Comparison of ENCODE assay signal across 25 cellular contexts in the genomic region with DNA sequence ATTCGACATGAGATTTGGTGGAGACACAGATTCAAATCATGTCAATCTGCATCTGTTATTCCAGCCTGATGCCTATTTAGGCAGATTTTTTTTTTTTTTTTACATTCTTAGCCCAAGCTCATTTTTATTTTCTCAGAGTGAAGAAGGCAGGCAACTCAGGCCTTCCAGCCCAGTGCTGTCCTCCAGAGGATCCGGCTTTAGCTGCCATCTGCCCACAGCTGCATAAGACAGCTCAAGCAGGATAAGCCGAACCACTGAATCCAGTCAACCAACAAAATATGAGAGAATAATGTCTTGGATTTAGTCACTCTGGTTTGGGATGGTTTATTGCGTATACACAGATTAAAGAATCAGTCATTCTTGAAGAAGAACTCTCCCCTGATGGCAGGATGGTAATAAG.
"Had no signal": no experiment of that assay in that cellular context is flagged by ENCODE, and none has a peak within 500 bp of the region (broad histone marks: within the 10 kb centered on the region; RNA-seq: fewer than 3 reads in every experiment).

No MANE protein-coding gene starts in this region.

- H3K4me1 Mint-ChIP-seq: brain, WTC11 had no signal

- H3K27me3 ChIP-seq: sigmoid colon, testis, uterus had no signal

- DNase-seq: activated CD4-positive, alpha-beta memory T cell treated with anti-CD3 and anti-CD28 coated beads for 36 hours; activated CD4-positive, alpha-beta T cell treated with anti-CD3 and anti-CD28 coated beads for 4 hours; activated naive CD4-positive, alpha-beta T cell; activated T-cell treated with anti-CD3 and anti-CD28 coated beads, Interleukin-2, amount 50 U/mL, for 1 hour; effector CD4-positive, alpha-beta T cell; erythroblast; foreskin fibroblast; naive thymus-derived CD4-positive, alpha-beta T cell; retina; sigmoid colon; stimulated activated CD4-positive, alpha-beta T cell treated with anti-CD3 and anti-CD28 coated beads, Interleukin-15, amount 100 ng/mL, for 24 hours; stimulated activated CD4-positive, alpha-beta T cell treated with anti-CD3 and anti-CD28 coated beads, Interleukin-2, amount 100 ng/mL, for 48 hours; stimulated activated CD8-positive, alpha-beta memory T cell treated with anti-CD3 and anti-CD28 coated beads, Interleukin-4, amount 100 ng/mL, for 48 hours; stimulated activated naive CD4-positive, alpha-beta T cell; SW 1271; T-helper 9 cell; testis; trophoblast cell; uterus had no signal

- H3K27ac ChIP-seq: sigmoid colon, testis, uterus had no signal

- H3K9me3 Mint-ChIP-seq: activated CD4-positive, alpha-beta memory T cell treated with anti-CD3 and anti-CD28 coated beads for 36 hours; WTC11 had no signal

- H3K9me3 ChIP-seq: sigmoid colon, testis, uterus had no signal

- H3K4me1 ChIP-seq: sigmoid colon, testis, uterus had no signal

- H3K36me3 Mint-ChIP-seq: activated CD4-positive, alpha-beta memory T cell treated with anti-CD3 and anti-CD28 coated beads for 36 hours; brain; WTC11 had no signal

- H3K27me3 Mint-ChIP-seq: activated CD4-positive, alpha-beta memory T cell treated with anti-CD3 and anti-CD28 coated beads for 36 hours; brain; dendritic cell treated with granulocyte-macrophage colony-stimulating factor and Interleukin-4, amounts not matched to agents 40 ng/mL and 50 ng/mL, for 4 days had no signal

- ATAC-seq: left lobe of liver; naive thymus-derived CD4-positive, alpha-beta T cell; WTC11 had no signal

- H3K4me3 ChIP-seq: lung, sigmoid colon, smooth muscle cell, testis, uterus had no signal

- H3K4me3 Mint-ChIP-seq: activated CD4-positive, alpha-beta memory T cell treated with anti-CD3 and anti-CD28 coated beads for 36 hours; brain; dendritic cell treated with granulocyte-macrophage colony-stimulating factor and Interleukin-4, amounts not matched to agents 40 ng/mL and 50 ng/mL, for 4 days; WTC11 had no signal

- H3K36me3 ChIP-seq: sigmoid colon, uterus had no signal

- H3K27ac Mint-ChIP-seq: activated CD4-positive, alpha-beta memory T cell treated with anti-CD3 and anti-CD28 coated beads for 36 hours; brain; dendritic cell treated with granulocyte-macrophage colony-stimulating factor and Interleukin-4, amounts not matched to agents 40 ng/mL and 50 ng/mL, for 4 days; WTC11 had no signal
